Comparison of ENCODE assay signal across 19 cellular contexts in genomic region chr2:16188256-16188890, GRCh38.
A peak's percentile ranks its signal among the peaks of the same experiment; 100 is the strongest.
DNase-seq lines count a peak whose midpoint lies in the region; ATAC-seq and TF ChIP-seq lines count a peak whose summit lies in the region.
"Had no signal": no experiment of that assay in that cellular context is flagged by ENCODE, and none has a peak within 500 bp of the region (broad histone marks: within the 10 kb centered on the region; RNA-seq: fewer than 3 reads in every experiment).

No MANE protein-coding gene starts in this region.

- H3K9ac ChIP-seq in BLaER1 (no peak overlapping the region), endodermal cell (ENCODE audit: extremely low read depth, low read length, poor library complexity, severe bottlenecking) (no peak overlapping the region), neural progenitor cell (no peak overlapping the region)
- H3K9ac ChIP-seq: KMS-11 had no signal

- DNase-seq in Caco-2 (no peak), endodermal cell (no peak), neural progenitor cell (ENCODE audit: low spot score) (no peak), immature natural killer cell (no peak)
- DNase-seq in CD4-positive, alpha-beta T cell = no peak
- DNase-seq: ACHN; CD4-positive, alpha-beta memory T cell; DMS 273 treated with DMSO at 0.1 percent for 48 hours; GDM1; GOT3; H7; HFFc6 had no signal

- H3K9me3 ChIP-seq in BLaER1 (no peaks in the 10 kb centered on the region), Caco-2 (no peaks in the 10 kb centered on the region), endodermal cell (ENCODE audit: control insufficient read depth, low read length) (no peaks in the 10 kb centered on the region), neural progenitor cell (ENCODE audit: low read depth) (no peaks in the 10 kb centered on the region)
- H3K9me3 ChIP-seq in CD4-positive, alpha-beta T cell (ENCODE audit: control insufficient read depth, low read length) = no peaks in the 10 kb centered on the region

- intact Hi-C loops in Caco-2 (cut with micrococcal nuclease; ENCODE audit: unreplicated experiment) = no loop called here
- intact Hi-C loops in CD4-positive, alpha-beta T cell (cut with DNase I, micrococcal nuclease) = no loop called here

- H3K36me3 ChIP-seq in BLaER1 = no peaks in the 10 kb centered on the region
- no peaks in the 10 kb centered on the region for H3K36me3 ChIP-seq in Caco-2 (ENCODE audit: control insufficient read depth, insufficient read depth, low read length)
- no peaks in the 10 kb centered on the region for H3K36me3 ChIP-seq in endodermal cell (ENCODE audit: control insufficient read depth, insufficient read depth, low read length)
- H3K36me3 ChIP-seq in neural progenitor cell = no peaks in the 10 kb centered on the region
- H3K36me3 ChIP-seq: BE2C had no signal

- H3K27me3 ChIP-seq in BLaER1 (no peaks in the 10 kb centered on the region), Caco-2 (replicated peaks; ENCODE audit: control insufficient read depth, insufficient read depth, low read length) (no peaks in the 10 kb centered on the region), endodermal cell (ENCODE audit: control insufficient read depth, insufficient read depth, low read length, poor library complexity, severe bottlenecking) (no peaks in the 10 kb centered on the region), neural progenitor cell (no peaks in the 10 kb centered on the region)
- H3K27me3 ChIP-seq in CD4-positive, alpha-beta T cell (ENCODE audit: control insufficient read depth, insufficient read depth, low read length) = no peaks in the 10 kb centered on the region
- H3K27me3 ChIP-seq: BE2C had no signal

- POLR2A ChIA-PET in Caco-2 (lab: Charles Lee) = no interaction called here
- POLR2A ChIA-PET in CD4-positive, alpha-beta T cell (lab: Charles Lee) = no interaction called here

- peaks cover 9% of the 10 kb centered on the region for H3F3A ChIP-seq in neural progenitor cell (ENCODE audit: low read depth)

- H3K36me3 Mint-ChIP-seq in Caco-2 (ENCODE audit: insufficient read depth, unreplicated experiment) (no peaks in the 10 kb centered on the region), endodermal cell (ENCODE audit: low read depth) (no peaks in the 10 kb centered on the region), neural progenitor cell (peaks cover 2% of the 10 kb centered on the region), immature natural killer cell (no peaks in the 10 kb centered on the region)
- H3K36me3 Mint-ChIP-seq in CD4-positive, alpha-beta T cell (ENCODE audit: low read depth) = no peaks in the 10 kb centered on the region
- H3K36me3 Mint-ChIP-seq: CD4-positive, alpha-beta memory T cell had no signal

- H3K27ac Mint-ChIP-seq in Caco-2 (ENCODE audit: unreplicated experiment) = peak overlapping the region; percentile 1
- H3K27ac Mint-ChIP-seq in endodermal cell = no peak overlapping the region
- peak overlapping the region; percentile 67 for H3K27ac Mint-ChIP-seq in neural progenitor cell
- no peak overlapping the region for H3K27ac Mint-ChIP-seq in immature natural killer cell
- no peak overlapping the region for H3K27ac Mint-ChIP-seq in CD4-positive, alpha-beta T cell
- H3K27ac Mint-ChIP-seq: CD4-positive, alpha-beta memory T cell; HFFc6 had no signal

- CTCF ChIA-PET in Caco-2 (lab: Charles Lee) = no interaction called here
- CTCF ChIA-PET in CD4-positive, alpha-beta T cell (lab: Charles Lee) = no interaction called here

- TF ChIP-seq CTCF in Caco-2 (IDR thresholded peaks at IDR 0.05; ENCODE audit: insufficient read depth in 1 of 2, low read depth in 1 of 2, low read length in 1 of 2, severe bottlenecking in 1 of 2, unreplicated experiment in 1 of 2) (no peak), endodermal cell (conservative IDR thresholded peaks at IDR 0.05) (no peak), neural progenitor cell (IDR thresholded peaks at IDR 0.05) (no peak)
- no peak for TF ChIP-seq CTCF in CD4-positive, alpha-beta T cell (IDR thresholded peaks at IDR 0.05)

- WGBS in endodermal cell (ENCODE audit: insufficient coverage in 1 of 2, insufficient read length in 1 of 2), 2 experiments = 52 to 84% methylated on average over 2 to 4 of the region's 4 CpGs

- no TSS peak for BruUV-seq in Caco-2 (replicated peaks; lab: Mats Ljungman, UMichigan)

- no peaks in the 10 kb centered on the region for H3K79me2 ChIP-seq in neural progenitor cell (ENCODE audit: low read depth)

- H3K4me1 ChIP-seq in BLaER1 (peaks cover 22% of the 10 kb centered on the region), Caco-2 (peaks cover 7% of the 10 kb centered on the region; the same call in 1 of the 2 replicates), endodermal cell (ENCODE audit: control insufficient read depth, insufficient read depth, low read length) (peaks cover 6% of the 10 kb centered on the region), neural progenitor cell (peaks cover 31% of the 10 kb centered on the region)

- ATAC-seq in CD4-positive, alpha-beta T cell (ENCODE audit: poor library complexity) = no peak
- ATAC-seq in HG03095 (IDR thresholded peaks at IDR 0.05; ENCODE audit: unreplicated experiment) (no peak), HG03108 (IDR thresholded peaks at IDR 0.05; ENCODE audit: unreplicated experiment) (no peak)
- ATAC-seq: HCT116 had no signal

- H3K9me3 Mint-ChIP-seq in Caco-2 (ENCODE audit: unreplicated experiment) = no peaks in the 10 kb centered on the region
- no peaks in the 10 kb centered on the region for H3K9me3 Mint-ChIP-seq in endodermal cell
- peaks cover under 1% of the 10 kb centered on the region for H3K9me3 Mint-ChIP-seq in neural progenitor cell
- H3K9me3 Mint-ChIP-seq in immature natural killer cell = peaks cover 0 to 3% (median 0%) of the 10 kb centered on the region in 6 donors
- H3K9me3 Mint-ChIP-seq in CD4-positive, alpha-beta T cell = no peaks in the 10 kb centered on the region
- H3K9me3 Mint-ChIP-seq: CD4-positive, alpha-beta memory T cell had no signal

- H3K27ac ChIP-seq in BLaER1 (no peak overlapping the region), endodermal cell (ENCODE audit: low read depth, low read length) (peak overlapping the region; percentile 68), neural progenitor cell (no peak overlapping the region)
- no peak overlapping the region for H3K27ac ChIP-seq in CD4-positive, alpha-beta T cell (ENCODE audit: low read depth, low read length)
- H3K27ac ChIP-seq: C4-2B, KMS-11 had no signal

- no peaks in the 10 kb centered on the region for H3K27me3 Mint-ChIP-seq in Caco-2 (ENCODE audit: insufficient read depth, unreplicated experiment)
- H3K27me3 Mint-ChIP-seq in endodermal cell (ENCODE audit: insufficient read depth) = no peaks in the 10 kb centered on the region
- peaks cover 18% of the 10 kb centered on the region for H3K27me3 Mint-ChIP-seq in neural progenitor cell (ENCODE audit: insufficient read depth, low read depth)
- peaks cover 0 to 2% (median 1%) of the 10 kb centered on the region in 3 donors for H3K27me3 Mint-ChIP-seq in immature natural killer cell (ENCODE audit: low read depth in 3 of 3)
- peaks cover 1% of the 10 kb centered on the region for H3K27me3 Mint-ChIP-seq in CD4-positive, alpha-beta T cell

- peak overlapping the region; percentile 54 for H2AFZ ChIP-seq in neural progenitor cell (replicated peaks)

- peak overlapping the region; percentile 41; the same call in 1 of the 2 replicates for H3K4me2 ChIP-seq in BLaER1
- no peak overlapping the region for H3K4me2 ChIP-seq in neural progenitor cell
- H3K4me2 ChIP-seq: KMS-11 had no signal

- H3K4me1 Mint-ChIP-seq in Caco-2 (ENCODE audit: low read depth, unreplicated experiment) = peaks cover 18% of the 10 kb centered on the region
- peaks cover 15% of the 10 kb centered on the region for H3K4me1 Mint-ChIP-seq in endodermal cell
- peaks cover 63% of the 10 kb centered on the region for H3K4me1 Mint-ChIP-seq in neural progenitor cell
- H3K4me1 Mint-ChIP-seq in immature natural killer cell = no peaks in the 10 kb centered on the region
- H3K4me1 Mint-ChIP-seq in CD4-positive, alpha-beta T cell (ENCODE audit: low read depth) = no peaks in the 10 kb centered on the region
- H3K4me1 Mint-ChIP-seq: CD4-positive, alpha-beta memory T cell had no signal

- H3K4me3 ChIP-seq in BLaER1 = no peak overlapping the region
- H3K4me3 ChIP-seq in Caco-2 (ENCODE audit: low read depth, low read length) = no peak overlapping the region
- H3K4me3 ChIP-seq in endodermal cell (ENCODE audit: low read length) = no peak overlapping the region
- no peak overlapping the region for H3K4me3 ChIP-seq in neural progenitor cell

- H3K4me3 Mint-ChIP-seq in Caco-2 (ENCODE audit: unreplicated experiment) = no peak overlapping the region
- no peak overlapping the region for H3K4me3 Mint-ChIP-seq in endodermal cell
- H3K4me3 Mint-ChIP-seq in neural progenitor cell = no peak overlapping the region
- no peak overlapping the region for H3K4me3 Mint-ChIP-seq in immature natural killer cell
- H3K4me3 Mint-ChIP-seq in CD4-positive, alpha-beta T cell = no peak overlapping the region
- H3K4me3 Mint-ChIP-seq: CD4-positive, alpha-beta memory T cell; HFFc6 had no signal

- H4K20me1 ChIP-seq in BLaER1 (no peaks in the 10 kb centered on the region), neural progenitor cell (ENCODE audit: low read depth) (no peaks in the 10 kb centered on the region)

Comparison
In these comparisons a context has a peak if more than half of its experiments do, and no peak if none do; other contexts are left out.
1. H3K27ac Mint-ChIP-seq: peak in Caco-2 (single experiment) and neural progenitor cell (single experiment); none in endodermal cell (single experiment), immature natural killer cell (0 of 6) and CD4-positive, alpha-beta T cell (single experiment).